1 cellular context compared by ENCODE assay signal in the genomic region with DNA sequence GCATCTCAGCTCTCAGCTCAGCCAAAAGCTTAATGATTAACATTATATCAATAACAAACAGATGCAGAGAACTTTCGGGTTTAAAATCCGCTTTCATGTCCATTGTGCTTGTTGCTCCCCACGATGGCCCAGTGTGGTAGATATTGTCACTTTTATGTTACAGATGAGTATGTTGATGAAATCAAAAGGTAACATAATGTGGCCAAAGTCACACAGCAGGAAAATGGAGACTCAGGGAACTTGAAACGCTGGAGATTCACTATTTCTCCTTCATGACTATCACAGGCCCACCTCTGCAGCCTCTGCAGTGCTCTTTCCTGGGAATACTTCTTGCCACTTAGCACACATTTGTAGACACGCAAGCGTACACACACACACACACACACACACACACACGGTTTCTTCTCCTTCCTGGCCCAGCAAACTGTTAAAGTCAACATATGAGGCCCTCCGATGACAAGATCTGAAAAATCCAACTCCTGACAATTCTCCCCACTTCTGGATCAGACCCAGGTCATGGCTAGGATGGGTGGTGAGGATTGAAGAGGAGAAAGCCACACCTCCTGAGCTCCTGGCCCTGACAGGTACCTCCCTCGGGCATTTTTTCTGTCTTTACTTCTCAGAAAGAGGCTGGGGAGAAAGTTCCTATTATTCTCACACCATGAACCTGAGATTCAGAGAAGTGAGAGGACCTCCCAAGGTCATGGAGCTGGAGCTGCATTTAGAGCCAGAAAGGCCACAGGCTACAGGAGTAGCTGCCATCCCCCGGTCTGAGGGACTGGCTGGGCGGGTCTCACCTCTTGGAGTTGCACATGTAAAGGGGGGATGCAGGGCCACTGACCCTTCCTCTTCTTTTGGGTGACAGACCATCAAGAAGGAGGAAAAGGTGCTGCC.
TF ChIP-seq lines count a peak whose summit lies in the region.

No MANE protein-coding gene starts in this region.

TF ChIP-seq in K562, 482 proteins besides CTCF, POLR2A, EP300 and RAD21:
- TF ChIP-seq, protein P1, sequence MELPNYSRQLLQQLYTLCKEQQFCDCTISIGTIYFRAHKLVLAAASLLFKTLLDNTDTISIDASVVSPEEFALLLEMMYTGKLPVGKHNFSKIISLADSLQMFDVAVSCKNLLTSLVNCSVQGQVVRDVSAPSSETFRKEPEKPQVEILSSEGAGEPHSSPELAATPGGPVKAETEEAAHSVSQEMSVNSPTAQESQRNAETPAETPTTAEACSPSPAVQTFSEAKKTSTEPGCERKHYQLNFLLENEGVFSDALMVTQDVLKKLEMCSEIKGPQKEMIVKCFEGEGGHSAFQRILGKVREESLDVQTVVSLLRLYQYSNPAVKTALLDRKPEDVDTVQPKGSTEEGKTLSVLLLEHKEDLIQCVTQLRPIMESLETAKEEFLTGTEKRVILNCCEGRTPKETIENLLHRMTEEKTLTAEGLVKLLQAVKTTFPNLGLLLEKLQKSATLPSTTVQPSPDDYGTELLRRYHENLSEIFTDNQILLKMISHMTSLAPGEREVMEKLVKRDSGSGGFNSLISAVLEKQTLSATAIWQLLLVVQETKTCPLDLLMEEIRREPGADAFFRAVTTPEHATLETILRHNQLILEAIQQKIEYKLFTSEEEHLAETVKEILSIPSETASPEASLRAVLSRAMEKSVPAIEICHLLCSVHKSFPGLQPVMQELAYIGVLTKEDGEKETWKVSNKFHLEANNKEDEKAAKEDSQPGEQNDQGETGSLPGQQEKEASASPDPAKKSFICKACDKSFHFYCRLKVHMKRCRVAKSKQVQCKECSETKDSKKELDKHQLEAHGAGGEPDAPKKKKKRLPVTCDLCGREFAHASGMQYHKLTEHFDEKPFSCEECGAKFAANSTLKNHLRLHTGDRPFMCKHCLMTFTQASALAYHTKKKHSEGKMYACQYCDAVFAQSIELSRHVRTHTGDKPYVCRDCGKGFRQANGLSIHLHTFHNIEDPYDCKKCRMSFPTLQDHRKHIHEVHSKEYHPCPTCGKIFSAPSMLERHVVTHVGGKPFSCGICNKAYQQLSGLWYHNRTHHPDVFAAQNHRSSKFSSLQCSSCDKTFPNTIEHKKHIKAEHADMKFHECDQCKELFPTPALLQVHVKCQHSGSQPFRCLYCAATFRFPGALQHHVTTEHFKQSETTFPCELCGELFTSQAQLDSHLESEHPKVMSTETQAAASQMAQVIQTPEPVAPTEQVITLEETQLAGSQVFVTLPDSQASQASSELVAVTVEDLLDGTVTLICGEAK (IDR thresholded peaks at IDR 0.05), result no peak
- TF ChIP-seq, protein P1 (CRISPR knock-in tag; IDR thresholded peaks at IDR 0.05), result no peak
- peak; percentile 20; the same call in 1 of the 2 replicates for TF ChIP-seq ESRRA (IDR thresholded peaks at IDR 0.05; ENCODE audit: borderline replicate concordance, low read depth)
TF ChIP-seq in K562: peak in this region for 1.
